In genomic region chr13:51742611-51743010, GRCh38 we compare ENCODE assay signal across 34 cellular contexts.
"Had no signal": no experiment of that assay in that cellular context is flagged by ENCODE, and none has a peak within 500 bp of the region (broad histone marks: within the 10 kb centered on the region; RNA-seq: fewer than 3 reads in every experiment).

No MANE protein-coding gene starts in this region.

- H3K4me3 Mint-ChIP-seq: activated CD4-positive, alpha-beta memory T cell treated with anti-CD3 and anti-CD28 coated beads for 36 hours; activated CD4-positive, alpha-beta T cell treated with anti-CD3 and anti-CD28 coated beads for 36 hours; activated CD4-positive, alpha-beta T cell treated with anti-CD3 and anti-CD28 coated beads, Interleukin-2, amount 10 ng/mL, durations not matched to agents 24 days and 14 days; activated CD8-positive, alpha-beta memory T cell treated with anti-CD3 and anti-CD28 coated beads, Interleukin-2, amount 10 ng/mL, durations not matched to agents 7 days and 5 days; activated CD8-positive, alpha-beta T cell treated with anti-CD3 and anti-CD28 coated beads, Interleukin-2, amount 10 ng/mL, durations not matched to agents 7 days and 5 days; activated naive CD4-positive, alpha-beta T cell treated with anti-CD3 and anti-CD28 coated beads for 36 hours; activated naive CD4-positive, alpha-beta T cell treated with anti-CD3 and anti-CD28 coated beads, Interleukin-2, amount 50 U/mL, for 24 hours; activated naive CD8-positive, alpha-beta T cell treated with anti-CD3 and anti-CD28 coated beads for 36 hours; activated naive CD8-positive, alpha-beta T cell treated with anti-CD3 and anti-CD28 coated beads, Interleukin-2, amount 50 U/mL, for 24 hours; activated T-helper 1 cell treated with anti-CD3 and anti-CD28 coated beads, Interleukin-12 subunit alpha, Interleukin-12 subunit beta, Interleukin-2, Interleukin-4 antibody, amounts not matched to agents 30 ng/mL and 10 ng/mL and 1 ng/mL, durations not matched to agents 14 hours and 24 hours and 36 hours; T-cell; T-helper 1 cell treated with Interleukin-12 subunit alpha and Interleukin-12 subunit beta and Interleukin-4 antibody, amounts not matched to agents 30 μg/mL and 1 μg/mL, for 36 hours; T-helper 2 cell treated with Interferon-gamma antibody and Interleukin-4, amounts not matched to agents 5 μg/mL and 100 μg/mL, for 36 hours had no signal

- H3K36me3 ChIP-seq: breast epithelium, cardiac muscle cell, colonic mucosa had no signal

- DNase-seq: activated CD4-positive, alpha-beta memory T cell treated with anti-CD3 and anti-CD28 coated beads for 36 hours; activated CD4-positive, alpha-beta T cell treated with anti-CD3 and anti-CD28 coated beads for 36 hours; activated CD4-positive, alpha-beta T cell treated with anti-CD3 and anti-CD28 coated beads, Interleukin-2, amount 10 ng/mL, durations not matched to agents 24 days and 14 days; activated CD4-positive, CD25-positive, alpha-beta regulatory T cell; activated CD4-positive, CD25-positive, alpha-beta regulatory T cell treated with anti-CD3 and anti-CD28 coated beads, Interleukin-2, amount 50 U/mL, for 72 hours; activated CD8-positive, alpha-beta memory T cell treated with anti-CD3 and anti-CD28 coated beads, Interleukin-2, amount 10 ng/mL, durations not matched to agents 7 days and 5 days; activated CD8-positive, alpha-beta memory T cell treated with anti-CD3 and anti-CD28 coated beads, Interleukin-2, amount 50 U/mL, for 4 hours; activated CD8-positive, alpha-beta T cell treated with anti-CD3 and anti-CD28 coated beads, Interleukin-2, amount 10 ng/mL, durations not matched to agents 7 days and 5 days; activated effector memory CD4-positive, alpha-beta T cell treated with anti-CD3 and anti-CD28 coated beads, Interleukin-2, amount 50 U/mL, for 16 hours; activated naive CD4-positive, alpha-beta T cell treated with anti-CD3 and anti-CD28 coated beads for 36 hours; activated naive CD8-positive, alpha-beta T cell treated with anti-CD3 and anti-CD28 coated beads for 36 hours; activated naive CD8-positive, alpha-beta T cell treated with anti-CD3 and anti-CD28 coated beads, Interleukin-2, amount 50 U/mL, for 24 hours; activated T-cell treated with anti-CD3 and anti-CD28 coated beads, Interleukin-2, amount 50 U/mL, for 1 hour; activated T-cell treated with anti-CD3 and anti-CD28 coated beads, Interleukin-2, amount 50 U/mL, for 48 hours; adrenal gland; amygdala; aorta; body of pancreas; central memory CD4-positive, alpha-beta T cell; cerebellar nuclear complex; colonic mucosa; effector CD8-positive, alpha-beta T cell; foreskin fibroblast; SW 1271; T-cell; T1000 had no signal

- H3K27me3 ChIP-seq: adrenal gland, body of pancreas, breast epithelium, cardiac muscle cell, colonic mucosa had no signal

- ATAC-seq: activated CD4-positive, alpha-beta T cell treated with anti-CD3 and anti-CD28 coated beads for 36 hours; activated CD8-positive, alpha-beta memory T cell treated with anti-CD3 and anti-CD28 coated beads, Interleukin-2, amount 10 ng/mL, durations not matched to agents 7 days and 5 days; activated CD8-positive, alpha-beta T cell treated with anti-CD3 and anti-CD28 coated beads, Interleukin-2, amount 10 ng/mL, durations not matched to agents 7 days and 5 days; activated naive CD8-positive, alpha-beta T cell treated with anti-CD3 and anti-CD28 coated beads, Interleukin-2, amount 50 U/mL, for 24 hours; body of pancreas; T-cell had no signal

- H3K4me1 ChIP-seq: breast epithelium, colonic mucosa had no signal

- H3K27ac Mint-ChIP-seq: activated CD4-positive, alpha-beta memory T cell treated with anti-CD3 and anti-CD28 coated beads for 36 hours; activated CD4-positive, alpha-beta T cell treated with anti-CD3 and anti-CD28 coated beads for 36 hours; activated CD4-positive, alpha-beta T cell treated with anti-CD3 and anti-CD28 coated beads, Interleukin-2, amount 10 ng/mL, durations not matched to agents 24 days and 14 days; activated CD8-positive, alpha-beta memory T cell treated with anti-CD3 and anti-CD28 coated beads, Interleukin-2, amount 10 ng/mL, durations not matched to agents 7 days and 5 days; activated CD8-positive, alpha-beta T cell treated with anti-CD3 and anti-CD28 coated beads, Interleukin-2, amount 10 ng/mL, durations not matched to agents 7 days and 5 days; activated naive CD4-positive, alpha-beta T cell treated with anti-CD3 and anti-CD28 coated beads for 36 hours; activated naive CD4-positive, alpha-beta T cell treated with anti-CD3 and anti-CD28 coated beads, Interleukin-2, amount 50 U/mL, for 24 hours; activated naive CD8-positive, alpha-beta T cell treated with anti-CD3 and anti-CD28 coated beads for 36 hours; activated naive CD8-positive, alpha-beta T cell treated with anti-CD3 and anti-CD28 coated beads, Interleukin-2, amount 50 U/mL, for 24 hours; activated T-helper 1 cell treated with anti-CD3 and anti-CD28 coated beads, Interleukin-12 subunit alpha, Interleukin-12 subunit beta, Interleukin-2, Interleukin-4 antibody, amounts not matched to agents 30 ng/mL and 10 ng/mL and 1 ng/mL, durations not matched to agents 14 hours and 24 hours and 36 hours; activated T-helper 2 cell treated with anti-CD3 and anti-CD28 coated beads, Interferon-gamma antibody, Interleukin-2, Interleukin-4, amounts not matched to agents 10 μg/mL and 5 μg/mL and 100 μg/mL, durations not matched to agents 14 hours and 24 hours and 36 hours; T-cell; T-helper 1 cell treated with Interleukin-12 subunit alpha and Interleukin-12 subunit beta and Interleukin-4 antibody, amounts not matched to agents 30 μg/mL and 1 μg/mL, for 36 hours; T-helper 2 cell treated with Interferon-gamma antibody and Interleukin-4, amounts not matched to agents 5 μg/mL and 100 μg/mL, for 36 hours had no signal

- H3K27me3 Mint-ChIP-seq: activated CD4-positive, alpha-beta memory T cell treated with anti-CD3 and anti-CD28 coated beads for 36 hours; activated CD4-positive, alpha-beta T cell treated with anti-CD3 and anti-CD28 coated beads for 36 hours; activated CD4-positive, alpha-beta T cell treated with anti-CD3 and anti-CD28 coated beads, Interleukin-2, amount 10 ng/mL, durations not matched to agents 24 days and 14 days; activated CD8-positive, alpha-beta memory T cell treated with anti-CD3 and anti-CD28 coated beads, Interleukin-2, amount 10 ng/mL, durations not matched to agents 7 days and 5 days; activated naive CD4-positive, alpha-beta T cell treated with anti-CD3 and anti-CD28 coated beads, Interleukin-2, amount 50 U/mL, for 24 hours; activated naive CD8-positive, alpha-beta T cell treated with anti-CD3 and anti-CD28 coated beads for 36 hours; activated naive CD8-positive, alpha-beta T cell treated with anti-CD3 and anti-CD28 coated beads, Interleukin-2, amount 50 U/mL, for 24 hours; T-cell had no signal

- H3K4me1 Mint-ChIP-seq: activated naive CD4-positive, alpha-beta T cell treated with anti-CD3 and anti-CD28 coated beads, Interleukin-2, amount 50 U/mL, for 24 hours had no signal

- H3K4me3 ChIP-seq: adrenal gland, body of pancreas, breast epithelium, cardiac muscle cell, colonic mucosa had no signal

- H3K9me3 ChIP-seq: body of pancreas, colonic mucosa had no signal

- H3K27ac ChIP-seq: cardiac muscle cell, colonic mucosa, epithelial cell of prostate had no signal
